8 cellular contexts compared by ENCODE assay signal in the genomic region with DNA sequence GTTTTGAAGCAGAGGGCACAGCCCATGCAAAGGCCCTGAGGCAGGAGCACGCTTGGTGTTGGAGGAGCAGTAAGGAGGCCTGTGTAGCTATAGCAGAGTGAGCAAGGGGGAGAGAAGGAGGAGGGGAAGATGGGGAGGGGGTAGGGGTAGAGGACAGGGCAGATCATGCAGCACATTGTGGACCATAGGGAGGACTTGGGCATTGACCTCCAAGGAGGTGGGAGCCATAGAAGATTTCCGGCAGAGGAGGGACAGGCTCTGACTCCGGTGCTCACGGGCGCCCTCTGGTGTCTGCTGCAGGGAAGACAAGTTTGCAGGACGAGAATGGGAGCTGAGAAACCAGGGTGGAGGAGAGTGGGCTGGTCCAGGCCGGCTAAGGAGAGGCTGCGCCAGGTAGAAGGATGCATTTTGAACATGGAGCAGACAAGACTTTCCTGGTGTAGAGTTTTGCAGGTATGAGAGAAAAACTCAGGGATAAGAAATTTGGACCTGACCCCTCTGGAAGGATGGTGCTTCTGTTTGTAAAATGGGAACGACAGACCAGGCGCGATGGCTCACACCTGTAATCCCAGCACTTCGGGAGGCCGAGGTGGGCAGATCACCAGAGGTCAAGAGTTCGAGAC. TPM values are rescaled to one million over a fixed set of nuclear protein-coding genes. Genes with fewer than 3 reads are reported as not detected.
DNase-seq lines count a peak whose midpoint lies in the region; ATAC-seq lines count a peak whose summit lies in the region.

No MANE protein-coding gene starts in this region.

- H3K27ac ChIP-seq in effector memory CD4-positive, alpha-beta T cell (ENCODE audit: insufficient read depth, low read length, poor library complexity, severe bottlenecking): no peak overlapping the region

- peaks cover 13% of the 10 kb centered on the region for H3K4me1 Mint-ChIP-seq in activated CD4-positive, alpha-beta memory T cell treated with anti-CD3 and anti-CD28 coated beads, Interleukin-2, amount 10 ng/mL, durations not matched to agents 7 days and 5 days

- peaks cover 2% of the 10 kb centered on the region for H3K27me3 Mint-ChIP-seq in activated CD4-positive, alpha-beta memory T cell treated with anti-CD3 and anti-CD28 coated beads, Interleukin-2, amount 10 ng/mL, durations not matched to agents 7 days and 5 days

- POLR2A ChIA-PET in activated CD4-positive, alpha-beta memory T cell treated with anti-CD3 and anti-CD28 coated beads, Interleukin-2, amount 10 ng/mL, durations not matched to agents 7 days and 5 days (lab: Charles Lee): interaction anchor here (0.9 to 1.8 kb wide), 4 partner anchors 30 to 155 kb away, joined by 4 to 10 read pairs (median 4); partner anchors contain the start of gene EEF2

- H3K9me3 ChIP-seq in effector memory CD4-positive, alpha-beta T cell (ENCODE audit: control insufficient read depth, low read length): no peaks in the 10 kb centered on the region

- H3K36me3 ChIP-seq in effector memory CD4-positive, alpha-beta T cell (ENCODE audit: control insufficient read depth, insufficient read depth, low read length): no peaks in the 10 kb centered on the region

- no peak for ATAC-seq in GM18858 (IDR thresholded peaks at IDR 0.05; ENCODE audit: unreplicated experiment)

- peak overlapping the region; percentile 48 for H3K4me3 Mint-ChIP-seq in activated CD4-positive, alpha-beta memory T cell treated with anti-CD3 and anti-CD28 coated beads, Interleukin-2, amount 10 ng/mL, durations not matched to agents 7 days and 5 days

- DNase-seq in AG08395 (ENCODE audit: low spot score): peak; percentile 81
- peak; percentile 87 for DNase-seq in GM19240 (ENCODE audit: insufficient read length, low spot score)
- DNase-seq in NCI-H774 (lab: John Stamatoyannopoulos, UW): peak; percentile 43
- peak; percentile 89 for DNase-seq in activated CD4-positive, alpha-beta memory T cell treated with anti-CD3 and anti-CD28 coated beads, Interleukin-2, amount 10 ng/mL, durations not matched to agents 7 days and 5 days
- peak; percentile 65 to 79 (median 71) for DNase-seq in effector memory CD4-positive, alpha-beta T cell
- peak; percentile 39 for DNase-seq in midbrain (lab: John Stamatoyannopoulos, UW)
- peak; percentile 78 to 81 for DNase-seq in stimulated activated CD8-positive, alpha-beta memory T cell treated with anti-CD3 and anti-CD28 coated beads, Interleukin-4, amount 100 ng/mL, for 1 hour (ENCODE audit: low read depth in 2 of 2, low spot score in 1 of 2)

- no peaks in the 10 kb centered on the region for H3K9me3 Mint-ChIP-seq in activated CD4-positive, alpha-beta memory T cell treated with anti-CD3 and anti-CD28 coated beads, Interleukin-2, amount 10 ng/mL, durations not matched to agents 7 days and 5 days

- H3K4me1 ChIP-seq in effector memory CD4-positive, alpha-beta T cell (ENCODE audit: control insufficient read depth, insufficient read depth, low read length, poor library complexity, severe bottlenecking): no peaks in the 10 kb centered on the region

- H3K27me3 ChIP-seq in effector memory CD4-positive, alpha-beta T cell (replicated peaks; ENCODE audit: control insufficient read depth, insufficient read depth, low read length, poor library complexity, severe bottlenecking): no peaks in the 10 kb centered on the region

- CTCF ChIA-PET in activated CD4-positive, alpha-beta memory T cell treated with anti-CD3 and anti-CD28 coated beads, Interleukin-2, amount 10 ng/mL, durations not matched to agents 7 days and 5 days (lab: Charles Lee): interaction anchor here (0.6 to 3.2 kb wide), 37 partner anchors 8 to 1568 kb away, joined by 3 to 29 read pairs (median 6); partner anchors contain the start of genes CREB3L3, EBI3, EEF2 and PIAS4

- no peak overlapping the region for H3K4me3 ChIP-seq in effector memory CD4-positive, alpha-beta T cell (ENCODE audit: insufficient read depth, low read depth, low read length, poor library complexity, severe bottlenecking)

- no peaks in the 10 kb centered on the region for H3K36me3 Mint-ChIP-seq in activated CD4-positive, alpha-beta memory T cell treated with anti-CD3 and anti-CD28 coated beads, Interleukin-2, amount 10 ng/mL, durations not matched to agents 7 days and 5 days (ENCODE audit: low read depth)

- H3K27ac Mint-ChIP-seq in activated CD4-positive, alpha-beta memory T cell treated with anti-CD3 and anti-CD28 coated beads, Interleukin-2, amount 10 ng/mL, durations not matched to agents 7 days and 5 days: peak overlapping the region; percentile 17

RNA-seq across cellular contexts. Expression of gene CREB3L3, which starts 13.7 kb away (rescaled TPM):
- total RNA-seq in activated CD4-positive, alpha-beta memory T cell treated with anti-CD3 and anti-CD28 coated beads, Interleukin-2, amount 10 ng/mL, durations not matched to agents 7 days and 5 days: under 1 TPM; 0.15 to 0.38 TPM

RNA-seq across cellular contexts. Expression of gene MAP2K2, which starts 15.8 kb away (rescaled TPM):
- total RNA-seq in activated CD4-positive, alpha-beta memory T cell treated with anti-CD3 and anti-CD28 coated beads, Interleukin-2, amount 10 ng/mL, durations not matched to agents 7 days and 5 days: 100 to 1,000 TPM; 186 to 202 TPM

RNA-seq across cellular contexts. Expression of gene SIRT6, which starts 42.6 kb away (rescaled TPM):
- 10 to 100 TPM; 37.0 to 37.7 TPM for total RNA-seq in activated CD4-positive, alpha-beta memory T cell treated with anti-CD3 and anti-CD28 coated beads, Interleukin-2, amount 10 ng/mL, durations not matched to agents 7 days and 5 days

RNA-seq across cellular contexts. Expression of gene ANKRD24, which starts 42.8 kb away (rescaled TPM):
- total RNA-seq in activated CD4-positive, alpha-beta memory T cell treated with anti-CD3 and anti-CD28 coated beads, Interleukin-2, amount 10 ng/mL, durations not matched to agents 7 days and 5 days: 1 to 10 TPM; 1.3 TPM

Comparison
In these comparisons a context has a peak if more than half of its experiments do, and no peak if none do; other contexts are left out.
1. DNase-seq: peak in every context shown above with its lines; median percentile 89 in activated CD4-positive, alpha-beta memory T cell treated with anti-CD3 and anti-CD28 coated beads, Interleukin-2, amount 10 ng/mL, durations not matched to agents 7 days and 5 days; 87 in GM19240; 81 in AG08395; 80 in stimulated activated CD8-positive, alpha-beta memory T cell treated with anti-CD3 and anti-CD28 coated beads, Interleukin-4, amount 100 ng/mL, for 1 hour; 71 in effector memory CD4-positive, alpha-beta T cell; 43 in NCI-H774; 39 in midbrain.